In genomic region chr17:67047382-67047781, GRCh38 we compare ENCODE assay signal across 20 cellular contexts. TPM values are rescaled to one million over a fixed set of nuclear protein-coding genes. Genes with fewer than 3 reads are reported as not detected.
"Had no signal": no experiment of that assay in that cellular context is flagged by ENCODE, and none has a peak within 500 bp of the region (broad histone marks: within the 10 kb centered on the region; RNA-seq: fewer than 3 reads in every experiment).

No MANE protein-coding gene starts in this region.

- H3K4me1 ChIP-seq: esophagus squamous epithelium, lower lobe of right lung, right atrium auricular region had no signal

- DNase-seq: effector memory CD4-positive, alpha-beta T cell; esophagus squamous epithelium; foreskin fibroblast; immature natural killer cell; kidney; left cardiac atrium; left ventricle myocardium inferior; lower lobe of right lung; naive B cell; occipital lobe; stimulated activated CD4-positive, alpha-beta T cell treated with anti-CD3 and anti-CD28 coated beads, Interleukin-2, amount 100 ng/mL, for 48 hours; stimulated activated naive CD4-positive, alpha-beta T cell treated with Interleukin-2 at 50 U/mL for 16 hours had no signal

- H3K36me3 ChIP-seq: esophagus squamous epithelium, left ventricle myocardium inferior, lower lobe of right lung, right atrium auricular region had no signal

- H3K4me3 ChIP-seq: esophagus squamous epithelium, left ventricle myocardium inferior, lower lobe of right lung, right atrium auricular region, smooth muscle cell had no signal

- H3K27me3 ChIP-seq: right atrium auricular region had no signal

- H3K36me3 Mint-ChIP-seq: type B pancreatic cell had no signal

- ATAC-seq: left cardiac atrium, lower lobe of right lung had no signal

- H3K27ac Mint-ChIP-seq: immature natural killer cell, memory B cell, mesothelial cell of epicardium, nephron, type B pancreatic cell had no signal

- H3K4me3 Mint-ChIP-seq: immature natural killer cell, memory B cell, mesothelial cell of epicardium, type B pancreatic cell had no signal

- H3K4me1 Mint-ChIP-seq: immature natural killer cell, memory B cell, mesothelial cell of epicardium, naive B cell had no signal

- H3K27ac ChIP-seq: esophagus squamous epithelium, left ventricle myocardium inferior, lower lobe of right lung, right atrium auricular region had no signal

RNA-seq across cellular contexts. Expression of gene CACNG1, which starts 3.0 kb away (rescaled TPM):
- total RNA-seq: epithelial cell of proximal tubule, esophagus squamous epithelium, kidney, left cardiac atrium, left ventricle myocardium inferior, lower lobe of right lung, mucosa of gallbladder, right atrium auricular region, smooth muscle cell had no signal
- polyA plus RNA-seq: immature natural killer cell, smooth muscle cell had no signal
